In genomic region chr13:47094734-47095434, GRCh38 we compare ENCODE assay signal across 12 cellular contexts.
DNase-seq lines count a peak whose midpoint lies in the region; ATAC-seq and TF ChIP-seq lines count a peak whose summit lies in the region.
"Had no signal": no experiment of that assay in that cellular context is flagged by ENCODE, and none has a peak within 500 bp of the region (broad histone marks: within the 10 kb centered on the region; RNA-seq: fewer than 3 reads in every experiment).

No MANE protein-coding gene starts in this region.

- no peaks in the 10 kb centered on the region for H3K4me1 Mint-ChIP-seq in CD4-positive, alpha-beta T cell (ENCODE audit: low read depth)

- H3K27ac ChIP-seq in CD4-positive, alpha-beta T cell (ENCODE audit: low read depth, low read length), result no peak overlapping the region
- H3K27ac ChIP-seq: HL-60, psoas muscle had no signal

- H3K27me3 ChIP-seq in CD4-positive, alpha-beta T cell (ENCODE audit: control insufficient read depth, insufficient read depth, low read length), result no peaks in the 10 kb centered on the region

- H3K27ac Mint-ChIP-seq in CD4-positive, alpha-beta T cell, result no peak overlapping the region

- H3K9me3 ChIP-seq in CD4-positive, alpha-beta T cell (ENCODE audit: control insufficient read depth, low read length), result no peaks in the 10 kb centered on the region
- H3K9me3 ChIP-seq: psoas muscle had no signal

- CTCF ChIA-PET in CD4-positive, alpha-beta T cell (lab: Charles Lee), result no interaction called here

- no peak for TF ChIP-seq CTCF in CD4-positive, alpha-beta T cell (IDR thresholded peaks at IDR 0.05)

- H3K27me3 Mint-ChIP-seq in CD4-positive, alpha-beta T cell, result peaks cover 9% of the 10 kb centered on the region

- ATAC-seq in GM19324 (IDR thresholded peaks at IDR 0.05; ENCODE audit: low FRiP score, unreplicated experiment), result peak; percentile 92
- peak; percentile 94 for ATAC-seq in HG02571 (IDR thresholded peaks at IDR 0.05; ENCODE audit: unreplicated experiment)
- peak; percentile 95 for ATAC-seq in HG03196 (IDR thresholded peaks at IDR 0.05; ENCODE audit: unreplicated experiment)
- no peak for ATAC-seq in CD4-positive, alpha-beta T cell (ENCODE audit: poor library complexity)
- ATAC-seq: psoas muscle had no signal

- H3K9me3 Mint-ChIP-seq in CD4-positive, alpha-beta T cell, result no peaks in the 10 kb centered on the region

- POLR2A ChIA-PET in CD4-positive, alpha-beta T cell (lab: Charles Lee), result no interaction called here

- intact Hi-C loops in CD4-positive, alpha-beta T cell (cut with DNase I, micrococcal nuclease), result no loop called here

- DNase-seq in COR-L47 (lab: John Stamatoyannopoulos, UW) (peak; percentile 22), NCI-H128 (lab: John Stamatoyannopoulos, UW; ENCODE audit: unreplicated experiment) (no peak), epidermal melanocyte (ENCODE audit: insufficient read length, low spot score) (no peak), DMS79 (lab: John Stamatoyannopoulos, UW) (no peak)
- DNase-seq in CD4-positive, alpha-beta T cell, result no peak
- DNase-seq: amniotic stem cell, NCI-H1105, psoas muscle had no signal

- no peaks in the 10 kb centered on the region for H3K36me3 Mint-ChIP-seq in CD4-positive, alpha-beta T cell (ENCODE audit: low read depth)

- H3K4me3 Mint-ChIP-seq in CD4-positive, alpha-beta T cell, result no peak overlapping the region
